ENCODE assay signal across 25 cellular contexts in genomic region chr10:121042342-121042741, GRCh38.
"Had no signal": no experiment of that assay in that cellular context is flagged by ENCODE, and none has a peak within 500 bp of the region (broad histone marks: within the 10 kb centered on the region; RNA-seq: fewer than 3 reads in every experiment).

No MANE protein-coding gene starts in this region.

- H3K4me1 ChIP-seq: neural progenitor cell, parathyroid adenoma, psoas muscle, spleen, suprapubic skin, testis, tibial artery, transverse colon, upper lobe of right lung, uterus had no signal

- DNase-seq: natural killer cell; occipital lobe; ovary; posterior cingulate gyrus; psoas muscle; spleen; stimulated activated CD4-positive, alpha-beta T cell treated with anti-CD3 and anti-CD28 coated beads, Interleukin-12 subunit alpha, Interleukin-12 subunit beta, amount 100 ng/mL, for 4 hours; stimulated activated CD4-positive, alpha-beta T cell treated with anti-CD3 and anti-CD28 coated beads, Interleukin-1b, Interleukin-23, amount 100 ng/mL, for 48 hours; stimulated activated CD4-positive, alpha-beta T cell treated with anti-CD3 and anti-CD28 coated beads, Interleukin-4, amount 100 ng/mL, for 1 hour; stimulated activated CD4-positive, alpha-beta T cell treated with anti-CD3 and anti-CD28 coated beads, Interleukin-4, amount 100 ng/mL, for 4 hours; stimulated activated CD8-positive, alpha-beta memory T cell treated with anti-CD3 and anti-CD28 coated beads, Interleukin-4, amount 100 ng/mL, for 48 hours; stimulated activated naive CD4-positive, alpha-beta T cell; stimulated activated naive CD8-positive, alpha-beta T cell treated with anti-CD3 and anti-CD28 coated beads, Interleukin-15, amount 100 ng/mL, for 72 hours; stimulated activated naive CD8-positive, alpha-beta T cell treated with anti-CD3 and anti-CD28 coated beads, Interleukin-15, Interleukin-2, amounts not matched to agents 100 U/mL and 50 U/mL, for 24 hours; testis; tibial artery; transverse colon; upper lobe of right lung; uterus had no signal

- H3K27me3 ChIP-seq: neural progenitor cell, ovary, spleen, suprapubic skin, testis, transverse colon, upper lobe of right lung, uterus had no signal

- ATAC-seq: natural killer cell; psoas muscle; stimulated activated memory B cell treated with anti-CD40 and anti-IgM and Interleukin-4, amounts not matched to agents 10 μg/mL and 1 μg/mL and 100 μg/mL, for 72 hours; stimulated activated naive CD8-positive, alpha-beta T cell treated with anti-CD3 and anti-CD28 coated beads, Interleukin-15, amount 100 ng/mL, for 72 hours; stimulated activated naive CD8-positive, alpha-beta T cell treated with anti-CD3 and anti-CD28 coated beads, Interleukin-15, Interleukin-2, amounts not matched to agents 100 U/mL and 50 U/mL, for 24 hours had no signal

- H3K27ac ChIP-seq: neural progenitor cell, ovary, parathyroid adenoma, psoas muscle, skin epidermis, spleen, suprapubic skin, testis, tibial artery, upper lobe of right lung, uterus had no signal

- H3K4me2 ChIP-seq: neural progenitor cell, smooth muscle cell had no signal

- H3K9me3 ChIP-seq: ovary, psoas muscle, suprapubic skin, testis, tibial artery, transverse colon, upper lobe of right lung, uterus had no signal

- H3K36me3 ChIP-seq: neural progenitor cell, ovary, spleen, suprapubic skin, tibial artery, transverse colon, upper lobe of right lung, uterus had no signal

- H3K4me3 ChIP-seq: neural progenitor cell, ovary, psoas muscle, skin epidermis, smooth muscle cell, spleen, suprapubic skin, tibial artery, transverse colon, upper lobe of right lung, uterus had no signal

- H3K9ac ChIP-seq: neural progenitor cell, parathyroid adenoma had no signal
